2 cellular contexts compared by ENCODE assay signal in the genomic region with DNA sequence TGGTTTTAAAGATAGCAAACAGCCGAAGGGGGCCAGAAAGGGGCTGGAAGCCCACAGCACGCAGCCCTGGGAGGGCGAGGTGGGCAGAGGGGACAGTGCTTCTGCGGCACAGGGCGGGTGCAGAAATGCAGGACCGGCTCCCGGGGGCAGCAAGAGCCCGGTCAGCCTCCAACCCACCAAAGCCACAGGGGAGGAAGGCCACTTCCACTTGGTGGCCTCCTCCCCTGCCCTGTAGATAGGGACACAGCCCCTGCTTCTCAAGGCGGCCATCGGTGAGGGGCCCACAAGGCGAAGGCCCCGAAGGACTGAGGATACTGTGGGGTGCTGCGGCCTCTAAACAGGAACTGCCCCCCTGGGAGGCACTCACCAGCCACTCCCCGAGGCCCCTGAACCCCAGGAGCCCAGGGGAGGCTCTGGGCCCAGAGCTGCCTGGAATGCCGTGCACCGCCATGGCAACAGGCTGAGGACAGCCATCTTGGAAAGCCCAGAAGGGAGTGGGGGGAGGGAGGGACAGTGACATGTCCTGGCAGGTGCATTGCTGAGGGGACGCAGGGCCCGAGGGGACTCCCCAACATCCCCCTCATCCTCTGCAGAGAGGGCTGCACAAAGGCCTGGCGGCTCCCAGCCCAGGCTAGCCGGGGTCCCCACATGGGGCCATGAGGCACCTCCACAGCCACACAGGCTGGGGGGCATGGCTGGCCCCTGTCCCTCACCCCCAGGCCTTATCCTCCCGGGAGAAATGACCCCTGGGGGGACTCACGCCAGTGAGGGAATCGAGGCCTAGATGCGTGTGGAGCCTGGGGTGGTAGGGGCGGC.
TF ChIP-seq lines count a peak whose summit lies in the region.

No MANE protein-coding gene starts in this region.

TF ChIP-seq in liver, 16 proteins besides CTCF, POLR2A, EP300 and RAD21 (continued from another document):
- TF ChIP-seq, protein P1, sequence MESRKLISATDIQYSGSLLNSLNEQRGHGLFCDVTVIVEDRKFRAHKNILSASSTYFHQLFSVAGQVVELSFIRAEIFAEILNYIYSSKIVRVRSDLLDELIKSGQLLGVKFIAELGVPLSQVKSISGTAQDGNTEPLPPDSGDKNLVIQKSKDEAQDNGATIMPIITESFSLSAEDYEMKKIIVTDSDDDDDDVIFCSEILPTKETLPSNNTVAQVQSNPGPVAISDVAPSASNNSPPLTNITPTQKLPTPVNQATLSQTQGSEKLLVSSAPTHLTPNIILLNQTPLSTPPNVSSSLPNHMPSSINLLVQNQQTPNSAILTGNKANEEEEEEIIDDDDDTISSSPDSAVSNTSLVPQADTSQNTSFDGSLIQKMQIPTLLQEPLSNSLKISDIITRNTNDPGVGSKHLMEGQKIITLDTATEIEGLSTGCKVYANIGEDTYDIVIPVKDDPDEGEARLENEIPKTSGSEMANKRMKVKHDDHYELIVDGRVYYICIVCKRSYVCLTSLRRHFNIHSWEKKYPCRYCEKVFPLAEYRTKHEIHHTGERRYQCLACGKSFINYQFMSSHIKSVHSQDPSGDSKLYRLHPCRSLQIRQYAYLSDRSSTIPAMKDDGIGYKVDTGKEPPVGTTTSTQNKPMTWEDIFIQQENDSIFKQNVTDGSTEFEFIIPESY (IDR thresholded peaks at IDR 0.05): no peak
- TF ChIP-seq YY1 (IDR thresholded peaks at IDR 0.05): no peak

TF ChIP-seq in HepG2, 621 proteins besides CTCF, POLR2A, EP300 and RAD21 (continued from another document):
- TF ChIP-seq, protein P2, sequence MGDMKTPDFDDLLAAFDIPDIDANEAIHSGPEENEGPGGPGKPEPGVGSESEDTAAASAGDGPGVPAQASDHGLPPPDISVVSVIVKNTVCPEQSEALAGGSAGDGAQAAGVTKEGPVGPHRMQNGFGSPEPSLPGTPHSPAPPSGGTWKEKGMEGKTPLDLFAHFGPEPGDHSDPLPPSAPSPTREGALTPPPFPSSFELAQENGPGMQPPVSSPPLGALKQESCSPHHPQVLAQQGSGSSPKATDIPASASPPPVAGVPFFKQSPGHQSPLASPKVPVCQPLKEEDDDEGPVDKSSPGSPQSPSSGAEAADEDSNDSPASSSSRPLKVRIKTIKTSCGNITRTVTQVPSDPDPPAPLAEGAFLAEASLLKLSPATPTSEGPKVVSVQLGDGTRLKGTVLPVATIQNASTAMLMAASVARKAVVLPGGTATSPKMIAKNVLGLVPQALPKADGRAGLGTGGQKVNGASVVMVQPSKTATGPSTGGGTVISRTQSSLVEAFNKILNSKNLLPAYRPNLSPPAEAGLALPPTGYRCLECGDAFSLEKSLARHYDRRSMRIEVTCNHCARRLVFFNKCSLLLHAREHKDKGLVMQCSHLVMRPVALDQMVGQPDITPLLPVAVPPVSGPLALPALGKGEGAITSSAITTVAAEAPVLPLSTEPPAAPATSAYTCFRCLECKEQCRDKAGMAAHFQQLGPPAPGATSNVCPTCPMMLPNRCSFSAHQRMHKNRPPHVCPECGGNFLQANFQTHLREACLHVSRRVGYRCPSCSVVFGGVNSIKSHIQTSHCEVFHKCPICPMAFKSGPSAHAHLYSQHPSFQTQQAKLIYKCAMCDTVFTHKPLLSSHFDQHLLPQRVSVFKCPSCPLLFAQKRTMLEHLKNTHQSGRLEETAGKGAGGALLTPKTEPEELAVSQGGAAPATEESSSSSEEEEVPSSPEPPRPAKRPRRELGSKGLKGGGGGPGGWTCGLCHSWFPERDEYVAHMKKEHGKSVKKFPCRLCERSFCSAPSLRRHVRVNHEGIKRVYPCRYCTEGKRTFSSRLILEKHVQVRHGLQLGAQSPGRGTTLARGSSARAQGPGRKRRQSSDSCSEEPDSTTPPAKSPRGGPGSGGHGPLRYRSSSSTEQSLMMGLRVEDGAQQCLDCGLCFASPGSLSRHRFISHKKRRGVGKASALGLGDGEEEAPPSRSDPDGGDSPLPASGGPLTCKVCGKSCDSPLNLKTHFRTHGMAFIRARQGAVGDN (CRISPR knock-in tag; IDR thresholded peaks at IDR 0.05): no peak
- TF ChIP-seq ZNF296 (CRISPR knock-in tag; conservative IDR thresholded peaks at IDR 0.05) (no peak), ZNF232 (CRISPR knock-in tag; IDR thresholded peaks at IDR 0.05; ENCODE audit: borderline replicate concordance) (no peak), ZNF768 (CRISPR knock-in tag; IDR thresholded peaks at IDR 0.05) (no peak), SP1 (IDR thresholded peaks at IDR 0.05) (no peak), SP1 (CRISPR knock-in tag; IDR thresholded peaks at IDR 0.05) (no peak), TRIM24 (CRISPR knock-in tag; IDR thresholded peaks at IDR 0.05) (no peak), MEIS1 (CRISPR knock-in tag; IDR thresholded peaks at IDR 0.05; ENCODE audit: borderline replicate concordance) (no peak), ZNF563 (CRISPR knock-in tag; IDR thresholded peaks at IDR 0.05) (no peak), KLF13 (CRISPR knock-in tag; IDR thresholded peaks at IDR 0.05) (no peak), ZSCAN31 (CRISPR knock-in tag; IDR thresholded peaks at IDR 0.05; ENCODE audit: low read depth) (no peak), PAX8 (CRISPR knock-in tag; IDR thresholded peaks at IDR 0.05; ENCODE audit: borderline replicate concordance) (no peak)
